16 cellular contexts compared by ENCODE assay signal in genomic region chr12:24600559-24600958, GRCh38.
DNase-seq lines count a peak whose midpoint lies in the region; ATAC-seq and TF ChIP-seq lines count a peak whose summit lies in the region.
"Had no signal": no experiment of that assay in that cellular context is flagged by ENCODE, and none has a peak within 500 bp of the region (broad histone marks: within the 10 kb centered on the region; RNA-seq: fewer than 3 reads in every experiment).

No MANE protein-coding gene starts in this region.

- in situ Hi-C loops in G401 (cut with HindIII; ENCODE audit: low sequenced_read_pairs) (no loop called here), brain microvascular endothelial cell (cut with HindIII; ENCODE audit: low pct_ligation_motif_present, low sequenced_read_pairs) (no loop called here)

- peaks cover 5% of the 10 kb centered on the region for H3K4me1 ChIP-seq in RWPE2 (ENCODE audit: insufficient read depth, poor library complexity, severe bottlenecking)
- H3K4me1 ChIP-seq: vagina had no signal

- H3K27ac ChIP-seq in RWPE2 (ENCODE audit: poor library complexity, severe bottlenecking), result peak overlapping the region; percentile 25
- no peak overlapping the region for H3K27ac ChIP-seq in brain microvascular endothelial cell
- H3K27ac ChIP-seq: HL-60, vagina had no signal

- TF ChIP-seq CTCF in RWPE2 (IDR thresholded peaks at IDR 0.05; ENCODE audit: poor library complexity, severe bottlenecking) (no peak), fibroblast of villous mesenchyme (IDR thresholded peaks at IDR 0.05; ENCODE audit: insufficient read depth, low read depth, low read length) (no peak), brain microvascular endothelial cell (IDR thresholded peaks at IDR 0.05; ENCODE audit: low read depth, low read length, missing control alignments) (no peak)

- H3K4me3 ChIP-seq in RWPE2 (ENCODE audit: severe bottlenecking) (no peak overlapping the region), fibroblast of villous mesenchyme (ENCODE audit: low read depth, low read length) (no peak overlapping the region), brain microvascular endothelial cell (ENCODE audit: low read depth, low read length) (no peak overlapping the region)
- H3K4me3 ChIP-seq: vagina had no signal

- H3K27me3 ChIP-seq in RWPE2 (ENCODE audit: insufficient read depth, poor library complexity, severe bottlenecking) (no peaks in the 10 kb centered on the region), brain microvascular endothelial cell (replicated peaks) (no peaks in the 10 kb centered on the region)
- H3K27me3 ChIP-seq: vagina had no signal

- peak; percentile 10 for DNase-seq in A172 (ENCODE audit: low spot score)
- peak; percentile 8 for DNase-seq in EL
- no peak for DNase-seq in RWPE2 (ENCODE audit: low spot score)
- peak; percentile 14 for DNase-seq in fibroblast of villous mesenchyme (ENCODE audit: low read depth)
- no peak for DNase-seq in G401 (ENCODE audit: low spot score)
- DNase-seq in pons (ENCODE audit: low spot score), result no peak
- DNase-seq in brain microvascular endothelial cell, result no peak
- no peak for DNase-seq in CD1c-positive myeloid dendritic cell (ENCODE audit: extremely low spot score)
- DNase-seq: H9; left ventricle myocardium superior; NCI-H1092 treated with DMSO at 0.1 percent for 48 hours; NCI-H748 treated with DMSO at 0.1 percent for 48 hours; stimulated activated CD4-positive, alpha-beta T cell treated with anti-CD3 and anti-CD28 coated beads, Interleukin-1b, Interleukin-23, amount 100 ng/mL, for 48 hours had no signal

- no peaks in the 10 kb centered on the region for H3K9me3 ChIP-seq in RWPE2 (ENCODE audit: severe bottlenecking)
- H3K9me3 ChIP-seq: vagina had no signal

- H3K36me3 ChIP-seq in RWPE2 (ENCODE audit: low read depth), result no peaks in the 10 kb centered on the region
- H3K36me3 ChIP-seq in brain microvascular endothelial cell (replicated peaks), result no peaks in the 10 kb centered on the region
- H3K36me3 ChIP-seq: vagina had no signal

- no peak for ATAC-seq in RWPE2 (ENCODE audit: low read depth)
- ATAC-seq: left ventricle myocardium superior, sciatic nerve had no signal

Comparison
In these comparisons a context has a peak if more than half of its experiments do, and no peak if none do; other contexts are left out.
1. DNase-seq: peak in A172 (single experiment), EL (single experiment) and fibroblast of villous mesenchyme (single experiment); none in RWPE2 (single experiment), G401 (single experiment), pons (single experiment), brain microvascular endothelial cell (single experiment) and CD1c-positive myeloid dendritic cell (single experiment).